17 cellular contexts compared by ENCODE assay signal in the genomic region with DNA sequence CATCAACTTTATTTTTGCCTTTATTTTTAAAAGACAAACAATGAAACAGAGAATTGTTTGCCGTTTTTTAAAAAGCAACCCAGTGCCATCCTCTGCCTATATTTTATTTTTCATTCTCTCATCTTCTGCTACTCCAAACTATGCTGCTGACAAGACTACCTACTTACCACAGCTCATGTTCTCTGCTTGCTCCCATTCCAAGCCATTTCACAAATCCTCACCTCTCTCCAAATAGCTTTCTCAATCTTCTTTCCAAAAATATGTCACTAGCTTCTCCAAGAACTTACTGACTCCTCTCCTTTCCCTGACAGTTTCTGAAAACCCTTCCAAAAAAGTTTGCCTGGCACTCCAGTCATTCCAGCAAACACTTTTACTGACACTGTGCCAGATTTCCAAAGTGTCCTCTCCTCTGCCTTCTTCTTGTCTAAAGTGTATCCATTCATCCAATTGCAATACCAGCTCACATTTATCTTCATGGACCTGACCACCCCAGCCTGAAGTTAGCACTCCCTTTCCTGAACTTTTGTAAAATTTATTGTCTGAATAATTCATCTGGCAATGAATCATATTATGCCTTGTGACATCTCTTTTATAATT.
DNase-seq lines count a peak whose midpoint lies in the region; ATAC-seq, FAIRE-seq and TF ChIP-seq lines count a peak whose summit lies in the region.
"Had no signal": no experiment of that assay in that cellular context is flagged by ENCODE, and none has a peak within 500 bp of the region (broad histone marks: within the 10 kb centered on the region; RNA-seq: fewer than 3 reads in every experiment).

No MANE protein-coding gene starts in this region.

- no peaks in the 10 kb centered on the region for H3K36me3 Mint-ChIP-seq in naive thymus-derived CD8-positive, alpha-beta T cell

- intact Hi-C loops in Right ventricle myocardium inferior (cut with DNase I) (loop anchor here (2.0 to 10.0 kb wide), 4 partner anchors 116 to 762 kb away; no protein-coding TSS in a partner anchor), cardiac septum (cut with DNase I) (loop anchor here (10.0 kb wide), 1 partner anchor 768 kb away; the partner anchor contains the start of gene B3GALT2), left cardiac atrium (cut with DNase I) (no loop called here), gastrocnemius medialis (cut with DNase I; ENCODE audit: low total_unique reads) (no loop called here)

- no peak overlapping the region for H3K4me3 Mint-ChIP-seq in naive thymus-derived CD8-positive, alpha-beta T cell
- H3K4me3 Mint-ChIP-seq: CD8-positive, alpha-beta memory T cell had no signal

- no peaks in the 10 kb centered on the region for H3K27me3 ChIP-seq in lung (ENCODE audit: control insufficient read depth, insufficient read depth)
- no peaks in the 10 kb centered on the region for H3K27me3 ChIP-seq in gastrocnemius medialis
- H3K27me3 ChIP-seq in GM23248 (replicated peaks; ENCODE audit: insufficient read depth): no peaks in the 10 kb centered on the region
- H3K27me3 ChIP-seq: BLaER1 had no signal

- no peak overlapping the region for H3K9ac ChIP-seq in GM23248
- H3K9ac ChIP-seq: BLaER1 had no signal

- H3K4me1 ChIP-seq in lung (ENCODE audit: control insufficient read depth in 2 of 2, insufficient read depth in 2 of 2, low read length in 2 of 2) (no peaks in the 10 kb centered on the region), gastrocnemius medialis (no peaks in the 10 kb centered on the region), GM23248 (ENCODE audit: insufficient read depth) (no peaks in the 10 kb centered on the region)
- H3K4me1 ChIP-seq: BLaER1, Caco-2 had no signal

- H3K36me3 ChIP-seq in lung (ENCODE audit: control insufficient read depth in 2 of 2, insufficient read depth in 2 of 2, low read length in 2 of 2) (no peaks in the 10 kb centered on the region), gastrocnemius medialis (no peaks in the 10 kb centered on the region), GM23248 (ENCODE audit: low read depth) (no peaks in the 10 kb centered on the region)
- H3K36me3 ChIP-seq: BLaER1 had no signal

- H3F3A ChIP-seq in GM23248 (ENCODE audit: insufficient read depth): no peaks in the 10 kb centered on the region

- H4K20me1 ChIP-seq in GM23248 (ENCODE audit: insufficient read depth): no peaks in the 10 kb centered on the region
- H4K20me1 ChIP-seq: BLaER1 had no signal

- 67 to 82% methylated on average over 1 of the region's 1 CpG for WGBS in lung, 2 donors
- WGBS in GM23248 (ENCODE audit: low coverage in 1 of 2, low lambda C conversion rate in 2 of 2, missing lambda C conversion rate in 2 of 2), 2 experiments: 0% methylated on average over 1 of the region's 1 CpG

- H3K27ac Mint-ChIP-seq in naive thymus-derived CD8-positive, alpha-beta T cell: peak overlapping the region in 4 of 10 donors; percentile 4 to 14 (median 14)

- H3K27ac ChIP-seq in lung (ENCODE audit: low read depth in 1 of 2, low read length in 1 of 2) (peak overlapping the region in 1 of 2 donors; percentile 7), gastrocnemius medialis (peak overlapping the region in 2 of 4 donors; percentile 23 to 60), GM23248 (no peak overlapping the region)
- H3K27ac ChIP-seq: BLaER1 had no signal

- peaks cover 0 to 5% (median 0%) of the 10 kb centered on the region in 4 donors for H3K4me1 Mint-ChIP-seq in naive thymus-derived CD8-positive, alpha-beta T cell
- H3K4me1 Mint-ChIP-seq: CD8-positive, alpha-beta memory T cell had no signal

- H3K4me2 ChIP-seq in GM23248 (ENCODE audit: unreplicated experiment): no peak overlapping the region
- H3K4me2 ChIP-seq: BLaER1 had no signal

- H3K4me3 ChIP-seq in lung (no peak overlapping the region), gastrocnemius medialis (no peak overlapping the region), GM23248 (no peak overlapping the region)
- H3K4me3 ChIP-seq: BLaER1 had no signal

- H3K27me3 Mint-ChIP-seq in naive thymus-derived CD8-positive, alpha-beta T cell: no peaks in the 10 kb centered on the region
- H3K27me3 Mint-ChIP-seq: CD8-positive, alpha-beta memory T cell had no signal

- H3K79me2 ChIP-seq in GM23248 (ENCODE audit: insufficient read depth): no peaks in the 10 kb centered on the region

- H3K9me3 ChIP-seq in lung (ENCODE audit: control insufficient read depth in 2 of 2, insufficient read depth in 1 of 2, low read length in 1 of 2) (no peaks in the 10 kb centered on the region), gastrocnemius medialis (no peaks in the 10 kb centered on the region), GM23248 (ENCODE audit: low read depth) (no peaks in the 10 kb centered on the region)
- H3K9me3 ChIP-seq: BLaER1, Caco-2 had no signal

- POLR2A ChIA-PET in naive thymus-derived CD8-positive, alpha-beta T cell (lab: Charles Lee): interaction anchor here (0.7 kb wide), 1 partner anchor 97 kb away, joined by 5 read pairs; no protein-coding TSS in a partner anchor

- no peak for FAIRE-seq in urothelium cell line (lab: Jason Lieb, UNC)
- FAIRE-seq: GM12892, HTR-8/SVneo had no signal

- in situ Hi-C loops in gastrocnemius medialis (cut with MboI; ENCODE audit: low sequenced_read_pairs in 4 of 4) (no loop called here), GM23248 (cut with MboI) (no loop called here)

- peaks cover 0 to 6% (median 0%) of the 10 kb centered on the region in 9 donors for H3K9me3 Mint-ChIP-seq in naive thymus-derived CD8-positive, alpha-beta T cell

- no peak for TF ChIP-seq CTCF in lung (IDR thresholded peaks at IDR 0.05; ENCODE audit: control extremely low read depth, extremely low read depth)
- TF ChIP-seq CTCF in gastrocnemius medialis (IDR thresholded peaks at IDR 0.05 in 4 of 5, conservative IDR thresholded peaks at IDR 0.05 in 1 of 5): no peak

- no peak for TF ChIP-seq POLR2A in gastrocnemius medialis (IDR thresholded peaks at IDR 0.05)

- DNase-seq in Right ventricle myocardium inferior (ENCODE audit: missing footprints): no peak
- no peak for DNase-seq in cardiac septum (ENCODE audit: low spot score)
- DNase-seq in left cardiac atrium: no peak
- DNase-seq in lung (ENCODE audit: low spot score): no peak
- no peak for DNase-seq in gastrocnemius medialis
- DNase-seq in GM23248: no peak
- DNase-seq in urothelium cell line (ENCODE audit: low spot score): no peak
- no peak for DNase-seq in naive thymus-derived CD8-positive, alpha-beta T cell
- DNase-seq: 8988T; AML-193; Caco-2; CD8-positive, alpha-beta memory T cell; DND-41 had no signal

- peak; percentile 91 for ATAC-seq in Right ventricle myocardium inferior
- peak; percentile 85 to 92 for ATAC-seq in left cardiac atrium
- ATAC-seq in lung (ENCODE audit: insufficient read depth, low FRiP score): peak; percentile 33
- peak; percentile 30 to 33 for ATAC-seq in gastrocnemius medialis
- no peak for ATAC-seq in naive thymus-derived CD8-positive, alpha-beta T cell
- ATAC-seq: HCT116 had no signal

- H2AFZ ChIP-seq in GM23248: no peak overlapping the region

- no peaks in the 10 kb centered on the region for H3K9me2 ChIP-seq in GM23248 (ENCODE audit: insufficient read depth)

Comparison
In these comparisons a context has a peak if more than half of its experiments do, and no peak if none do; other contexts are left out.
1. intact Hi-C loops: an anchor here in Right ventricle myocardium inferior (2.0 to 10.0 kb wide) and cardiac septum (10.0 kb wide); none called in left cardiac atrium and gastrocnemius medialis.
2. ATAC-seq: peak in Right ventricle myocardium inferior (single experiment), left cardiac atrium (2 of 2), lung (single experiment) and gastrocnemius medialis (2 of 2); none in naive thymus-derived CD8-positive, alpha-beta T cell (0 of 2).